In genomic region chr1:85280636-85281035, GRCh38 we compare ENCODE assay signal across 23 cellular contexts.
"Had no signal": no experiment of that assay in that cellular context is flagged by ENCODE, and none has a peak within 500 bp of the region (broad histone marks: within the 10 kb centered on the region; RNA-seq: fewer than 3 reads in every experiment).

No MANE protein-coding gene starts in this region.

- H3K27me3 Mint-ChIP-seq: memory B cell; stimulated activated memory B cell treated with anti-CD40 and anti-IgM and Interleukin-4, amounts not matched to agents 10 μg/mL and 1 μg/mL and 100 μg/mL, for 72 hours had no signal

- H3K4me3 Mint-ChIP-seq: endodermal cell; memory B cell; mesothelial cell of epicardium; natural killer cell; stimulated activated memory B cell treated with anti-CD40 and anti-IgM and Interleukin-4, amounts not matched to agents 10 μg/mL and 1 μg/mL and 100 μg/mL, for 72 hours; stimulated activated naive CD8-positive, alpha-beta T cell treated with anti-CD3 and anti-CD28 coated beads, Interleukin-15, Interleukin-2, amounts not matched to agents 100 ng/mL and 50 ng/mL, for 24 hours had no signal

- H2AFZ ChIP-seq: hepatocyte, parathyroid adenoma had no signal

- H3K27ac ChIP-seq: coronary artery, hepatocyte, left ventricle myocardium inferior, lower lobe of right lung, parathyroid adenoma, psoas muscle, right lobe of liver, thoracic aorta had no signal

- DNase-seq: effector CD4-positive, alpha-beta T cell; endodermal cell; erythroblast; kidney; left cardiac atrium; left ventricle myocardium inferior; lower lobe of right lung; natural killer cell; occipital lobe; psoas muscle; retina; right lobe of liver; stimulated activated CD4-positive, alpha-beta T cell treated with anti-CD3 and anti-CD28 coated beads, Interleukin-4, amount 100 ng/mL, for 1 hour; stimulated activated CD8-positive, alpha-beta memory T cell treated with anti-CD3 and anti-CD28 coated beads, Interleukin-4, amount 100 ng/mL, for 48 hours; transverse colon had no signal

- H3K9ac ChIP-seq: parathyroid adenoma had no signal

- H3K9me3 Mint-ChIP-seq: endodermal cell; memory B cell; mesothelial cell of epicardium; natural killer cell; stimulated activated memory B cell treated with anti-CD40 and anti-IgM and Interleukin-4, amounts not matched to agents 10 μg/mL and 1 μg/mL and 100 μg/mL, for 72 hours; stimulated activated naive CD8-positive, alpha-beta T cell treated with anti-CD3 and anti-CD28 coated beads, Interleukin-15, Interleukin-2, amounts not matched to agents 100 ng/mL and 50 ng/mL, for 24 hours had no signal

- ATAC-seq: left cardiac atrium; lower lobe of right lung; natural killer cell; psoas muscle; right lobe of liver; stimulated activated memory B cell treated with anti-CD40 and anti-IgM and Interleukin-4, amounts not matched to agents 10 μg/mL and 1 μg/mL and 100 μg/mL, for 72 hours had no signal

- H3K4me3 ChIP-seq: coronary artery, hepatocyte, left ventricle myocardium inferior, lower lobe of right lung, psoas muscle, right lobe of liver, thoracic aorta, transverse colon had no signal

- H3K27me3 ChIP-seq: hepatocyte, right lobe of liver, transverse colon had no signal

- H3K36me3 ChIP-seq: left ventricle myocardium inferior, lower lobe of right lung, right lobe of liver, thoracic aorta, transverse colon had no signal

- H3K4me2 ChIP-seq: hepatocyte had no signal

- H3K27ac Mint-ChIP-seq: endodermal cell; memory B cell; mesothelial cell of epicardium; natural killer cell; stimulated activated naive CD8-positive, alpha-beta T cell treated with anti-CD3 and anti-CD28 coated beads, Interleukin-15, Interleukin-2, amounts not matched to agents 100 ng/mL and 50 ng/mL, for 24 hours had no signal

- H3K36me3 Mint-ChIP-seq: mesothelial cell of epicardium, natural killer cell had no signal

- H3K4me1 ChIP-seq: parathyroid adenoma had no signal

- H3K9me3 ChIP-seq: left ventricle myocardium inferior, lower lobe of right lung, psoas muscle, right lobe of liver, thoracic aorta, transverse colon had no signal
